Comparison of ENCODE assay signal across 1 cellular context in the genomic region with DNA sequence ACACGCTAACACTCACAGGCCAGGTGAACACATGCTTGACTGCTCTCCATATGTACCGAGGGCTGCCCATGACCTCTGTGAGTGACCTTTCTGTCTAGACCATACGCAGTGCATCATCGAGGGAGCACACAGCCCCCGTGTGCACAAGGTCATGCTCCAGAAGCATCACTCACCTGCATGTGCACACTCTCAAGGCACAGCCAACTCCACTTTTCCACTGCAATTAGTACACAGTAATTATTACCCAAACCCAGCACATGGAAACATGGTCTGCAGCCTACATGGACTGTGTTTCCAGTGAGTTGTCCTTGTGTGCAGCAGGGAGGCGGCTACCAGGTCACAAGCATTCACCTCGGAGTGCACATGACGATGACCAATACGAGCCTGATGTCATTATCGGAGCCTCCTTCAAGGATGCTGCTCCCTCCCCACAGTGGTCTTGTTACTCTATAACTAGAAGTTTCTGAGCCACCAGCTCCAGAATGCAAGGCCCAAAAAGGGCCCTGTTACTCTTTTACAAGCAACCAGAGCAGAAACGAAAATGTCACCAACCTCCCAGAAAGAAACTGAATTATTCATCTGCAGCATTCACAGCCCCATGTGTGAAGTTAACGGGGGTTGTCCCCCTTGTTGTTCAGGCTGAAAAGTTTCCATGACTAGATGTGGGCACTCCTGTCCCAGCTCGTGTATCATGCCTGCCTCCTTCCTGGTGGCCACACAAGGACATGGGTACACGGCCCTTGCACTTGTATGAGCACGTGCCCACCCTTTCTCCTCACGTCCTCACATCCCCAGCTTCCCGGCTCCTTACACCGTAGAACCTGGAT.
TF ChIP-seq lines count a peak whose summit lies in the region.

No MANE protein-coding gene starts in this region.

TF ChIP-seq in GM12878, 131 proteins besides CTCF, POLR2A, EP300 and RAD21 (continued from another document):
- TF ChIP-seq, protein P1, sequence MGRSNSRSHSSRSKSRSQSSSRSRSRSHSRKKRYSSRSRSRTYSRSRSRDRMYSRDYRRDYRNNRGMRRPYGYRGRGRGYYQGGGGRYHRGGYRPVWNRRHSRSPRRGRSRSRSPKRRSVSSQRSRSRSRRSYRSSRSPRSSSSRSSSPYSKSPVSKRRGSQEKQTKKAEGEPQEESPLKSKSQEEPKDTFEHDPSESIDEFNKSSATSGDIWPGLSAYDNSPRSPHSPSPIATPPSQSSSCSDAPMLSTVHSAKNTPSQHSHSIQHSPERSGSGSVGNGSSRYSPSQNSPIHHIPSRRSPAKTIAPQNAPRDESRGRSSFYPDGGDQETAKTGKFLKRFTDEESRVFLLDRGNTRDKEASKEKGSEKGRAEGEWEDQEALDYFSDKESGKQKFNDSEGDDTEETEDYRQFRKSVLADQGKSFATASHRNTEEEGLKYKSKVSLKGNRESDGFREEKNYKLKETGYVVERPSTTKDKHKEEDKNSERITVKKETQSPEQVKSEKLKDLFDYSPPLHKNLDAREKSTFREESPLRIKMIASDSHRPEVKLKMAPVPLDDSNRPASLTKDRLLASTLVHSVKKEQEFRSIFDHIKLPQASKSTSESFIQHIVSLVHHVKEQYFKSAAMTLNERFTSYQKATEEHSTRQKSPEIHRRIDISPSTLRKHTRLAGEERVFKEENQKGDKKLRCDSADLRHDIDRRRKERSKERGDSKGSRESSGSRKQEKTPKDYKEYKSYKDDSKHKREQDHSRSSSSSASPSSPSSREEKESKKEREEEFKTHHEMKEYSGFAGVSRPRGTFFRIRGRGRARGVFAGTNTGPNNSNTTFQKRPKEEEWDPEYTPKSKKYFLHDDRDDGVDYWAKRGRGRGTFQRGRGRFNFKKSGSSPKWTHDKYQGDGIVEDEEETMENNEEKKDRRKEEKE (IDR thresholded peaks at IDR 0.05) = no peak
- TF ChIP-seq, protein P2, sequence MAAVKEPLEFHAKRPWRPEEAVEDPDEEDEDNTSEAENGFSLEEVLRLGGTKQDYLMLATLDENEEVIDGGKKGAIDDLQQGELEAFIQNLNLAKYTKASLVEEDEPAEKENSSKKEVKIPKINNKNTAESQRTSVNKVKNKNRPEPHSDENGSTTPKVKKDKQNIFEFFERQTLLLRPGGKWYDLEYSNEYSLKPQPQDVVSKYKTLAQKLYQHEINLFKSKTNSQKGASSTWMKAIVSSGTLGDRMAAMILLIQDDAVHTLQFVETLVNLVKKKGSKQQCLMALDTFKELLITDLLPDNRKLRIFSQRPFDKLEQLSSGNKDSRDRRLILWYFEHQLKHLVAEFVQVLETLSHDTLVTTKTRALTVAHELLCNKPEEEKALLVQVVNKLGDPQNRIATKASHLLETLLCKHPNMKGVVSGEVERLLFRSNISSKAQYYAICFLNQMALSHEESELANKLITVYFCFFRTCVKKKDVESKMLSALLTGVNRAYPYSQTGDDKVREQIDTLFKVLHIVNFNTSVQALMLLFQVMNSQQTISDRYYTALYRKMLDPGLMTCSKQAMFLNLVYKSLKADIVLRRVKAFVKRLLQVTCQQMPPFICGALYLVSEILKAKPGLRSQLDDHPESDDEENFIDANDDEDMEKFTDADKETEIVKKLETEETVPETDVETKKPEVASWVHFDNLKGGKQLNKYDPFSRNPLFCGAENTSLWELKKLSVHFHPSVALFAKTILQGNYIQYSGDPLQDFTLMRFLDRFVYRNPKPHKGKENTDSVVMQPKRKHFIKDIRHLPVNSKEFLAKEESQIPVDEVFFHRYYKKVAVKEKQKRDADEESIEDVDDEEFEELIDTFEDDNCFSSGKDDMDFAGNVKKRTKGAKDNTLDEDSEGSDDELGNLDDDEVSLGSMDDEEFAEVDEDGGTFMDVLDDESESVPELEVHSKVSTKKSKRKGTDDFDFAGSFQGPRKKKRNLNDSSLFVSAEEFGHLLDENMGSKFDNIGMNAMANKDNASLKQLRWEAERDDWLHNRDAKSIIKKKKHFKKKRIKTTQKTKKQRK (IDR thresholded peaks at IDR 0.05; ENCODE audit: low read depth, low read length) = no peak
